Comparison of ENCODE assay signal across 3 cellular contexts in the genomic region with DNA sequence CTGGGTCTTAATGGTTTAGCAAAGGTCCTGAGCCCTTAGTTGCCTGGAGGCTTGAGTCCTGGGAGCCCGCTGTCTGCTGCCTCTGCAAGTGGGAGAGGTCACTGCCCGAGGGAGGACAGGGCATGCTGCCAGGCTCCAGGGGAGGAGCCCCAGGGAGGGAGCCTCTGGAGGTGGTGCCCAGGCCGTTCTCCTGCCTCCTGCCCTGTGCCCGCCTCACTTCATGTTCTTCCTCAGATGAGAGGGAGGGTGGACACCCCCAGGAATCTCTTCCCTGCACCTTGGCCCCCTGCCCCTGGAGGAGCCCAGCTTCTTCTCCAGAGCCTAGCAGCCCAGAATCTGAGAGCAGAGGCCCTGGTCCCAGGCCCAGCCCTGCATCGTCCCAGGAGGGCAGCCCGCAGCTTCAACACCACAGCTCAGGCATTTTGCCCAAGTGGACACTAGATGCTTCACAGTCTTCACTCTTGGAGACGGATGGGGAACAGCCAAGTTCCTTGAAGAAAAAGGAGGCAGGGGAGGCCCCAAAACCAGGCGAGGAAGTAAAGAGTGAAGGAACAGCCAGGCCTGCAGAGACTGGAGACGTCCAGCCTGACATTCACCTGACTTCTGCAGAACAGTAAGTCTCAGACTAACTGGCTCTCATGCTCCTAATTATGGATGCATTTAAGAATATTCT.
TF ChIP-seq lines count a peak whose summit lies in the region.

No MANE protein-coding gene starts in this region.

TF ChIP-seq in liver, 16 proteins besides CTCF, POLR2A, EP300 and RAD21:
- peak; percentile 82 to 87 for TF ChIP-seq RXRA (IDR thresholded peaks at IDR 0.05)
- TF ChIP-seq, protein P1, sequence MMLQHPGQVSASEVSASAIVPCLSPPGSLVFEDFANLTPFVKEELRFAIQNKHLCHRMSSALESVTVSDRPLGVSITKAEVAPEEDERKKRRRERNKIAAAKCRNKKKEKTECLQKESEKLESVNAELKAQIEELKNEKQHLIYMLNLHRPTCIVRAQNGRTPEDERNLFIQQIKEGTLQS (IDR thresholded peaks at IDR 0.05): no peak
- peak; percentile 34 for TF ChIP-seq YY1 (IDR thresholded peaks at IDR 0.05)
- TF ChIP-seq, protein P2, sequence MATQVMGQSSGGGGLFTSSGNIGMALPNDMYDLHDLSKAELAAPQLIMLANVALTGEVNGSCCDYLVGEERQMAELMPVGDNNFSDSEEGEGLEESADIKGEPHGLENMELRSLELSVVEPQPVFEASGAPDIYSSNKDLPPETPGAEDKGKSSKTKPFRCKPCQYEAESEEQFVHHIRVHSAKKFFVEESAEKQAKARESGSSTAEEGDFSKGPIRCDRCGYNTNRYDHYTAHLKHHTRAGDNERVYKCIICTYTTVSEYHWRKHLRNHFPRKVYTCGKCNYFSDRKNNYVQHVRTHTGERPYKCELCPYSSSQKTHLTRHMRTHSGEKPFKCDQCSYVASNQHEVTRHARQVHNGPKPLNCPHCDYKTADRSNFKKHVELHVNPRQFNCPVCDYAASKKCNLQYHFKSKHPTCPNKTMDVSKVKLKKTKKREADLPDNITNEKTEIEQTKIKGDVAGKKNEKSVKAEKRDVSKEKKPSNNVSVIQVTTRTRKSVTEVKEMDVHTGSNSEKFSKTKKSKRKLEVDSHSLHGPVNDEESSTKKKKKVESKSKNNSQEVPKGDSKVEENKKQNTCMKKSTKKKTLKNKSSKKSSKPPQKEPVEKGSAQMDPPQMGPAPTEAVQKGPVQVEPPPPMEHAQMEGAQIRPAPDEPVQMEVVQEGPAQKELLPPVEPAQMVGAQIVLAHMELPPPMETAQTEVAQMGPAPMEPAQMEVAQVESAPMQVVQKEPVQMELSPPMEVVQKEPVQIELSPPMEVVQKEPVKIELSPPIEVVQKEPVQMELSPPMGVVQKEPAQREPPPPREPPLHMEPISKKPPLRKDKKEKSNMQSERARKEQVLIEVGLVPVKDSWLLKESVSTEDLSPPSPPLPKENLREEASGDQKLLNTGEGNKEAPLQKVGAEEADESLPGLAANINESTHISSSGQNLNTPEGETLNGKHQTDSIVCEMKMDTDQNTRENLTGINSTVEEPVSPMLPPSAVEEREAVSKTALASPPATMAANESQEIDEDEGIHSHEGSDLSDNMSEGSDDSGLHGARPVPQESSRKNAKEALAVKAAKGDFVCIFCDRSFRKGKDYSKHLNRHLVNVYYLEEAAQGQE (IDR thresholded peaks at IDR 0.05): no peak
- peak; percentile 50 to 79 for TF ChIP-seq HNF4A (conservative IDR thresholded peaks at IDR 0.05)
- no peak for TF ChIP-seq HNF4G (IDR thresholded peaks at IDR 0.05)
- peak; percentile 30 for TF ChIP-seq SP1 (IDR thresholded peaks at IDR 0.05)
- TF ChIP-seq, protein P3, sequence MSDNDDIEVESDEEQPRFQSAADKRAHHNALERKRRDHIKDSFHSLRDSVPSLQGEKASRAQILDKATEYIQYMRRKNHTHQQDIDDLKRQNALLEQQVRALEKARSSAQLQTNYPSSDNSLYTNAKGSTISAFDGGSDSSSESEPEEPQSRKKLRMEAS (IDR thresholded peaks at IDR 0.05): peak; percentile 42
- TF ChIP-seq FOXA1 (IDR thresholded peaks at IDR 0.05): no peak
- no peak for TF ChIP-seq NR2F2 (IDR thresholded peaks at IDR 0.05)
- TF ChIP-seq FOXA2 (IDR thresholded peaks at IDR 0.05): no peak
- TF ChIP-seq EGR1 (IDR thresholded peaks at IDR 0.05; ENCODE audit: low read depth in 2 of 2): no peak
- peak in 1 of 2 donors; percentile 24 for TF ChIP-seq JUND (IDR thresholded peaks at IDR 0.05)

TF ChIP-seq in HepG2, 621 proteins besides CTCF, POLR2A, EP300 and RAD21:
- TF ChIP-seq ZNF256 (CRISPR knock-in tag; conservative IDR thresholded peaks at IDR 0.05) (no peak), ZNF12 (CRISPR knock-in tag; IDR thresholded peaks at IDR 0.05) (no peak), ZNF468 (CRISPR knock-in tag; IDR thresholded peaks at IDR 0.05) (no peak), DPF2 (CRISPR knock-in tag; IDR thresholded peaks at IDR 0.05; ENCODE audit: borderline replicate concordance, low read depth) (no peak)
- TF ChIP-seq, protein P4, sequence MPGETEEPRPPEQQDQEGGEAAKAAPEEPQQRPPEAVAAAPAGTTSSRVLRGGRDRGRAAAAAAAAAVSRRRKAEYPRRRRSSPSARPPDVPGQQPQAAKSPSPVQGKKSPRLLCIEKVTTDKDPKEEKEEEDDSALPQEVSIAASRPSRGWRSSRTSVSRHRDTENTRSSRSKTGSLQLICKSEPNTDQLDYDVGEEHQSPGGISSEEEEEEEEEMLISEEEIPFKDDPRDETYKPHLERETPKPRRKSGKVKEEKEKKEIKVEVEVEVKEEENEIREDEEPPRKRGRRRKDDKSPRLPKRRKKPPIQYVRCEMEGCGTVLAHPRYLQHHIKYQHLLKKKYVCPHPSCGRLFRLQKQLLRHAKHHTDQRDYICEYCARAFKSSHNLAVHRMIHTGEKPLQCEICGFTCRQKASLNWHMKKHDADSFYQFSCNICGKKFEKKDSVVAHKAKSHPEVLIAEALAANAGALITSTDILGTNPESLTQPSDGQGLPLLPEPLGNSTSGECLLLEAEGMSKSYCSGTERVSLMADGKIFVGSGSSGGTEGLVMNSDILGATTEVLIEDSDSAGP (CRISPR knock-in tag; IDR thresholded peaks at IDR 0.05; ENCODE audit: borderline replicate concordance): no peak
- TF ChIP-seq, protein P5, sequence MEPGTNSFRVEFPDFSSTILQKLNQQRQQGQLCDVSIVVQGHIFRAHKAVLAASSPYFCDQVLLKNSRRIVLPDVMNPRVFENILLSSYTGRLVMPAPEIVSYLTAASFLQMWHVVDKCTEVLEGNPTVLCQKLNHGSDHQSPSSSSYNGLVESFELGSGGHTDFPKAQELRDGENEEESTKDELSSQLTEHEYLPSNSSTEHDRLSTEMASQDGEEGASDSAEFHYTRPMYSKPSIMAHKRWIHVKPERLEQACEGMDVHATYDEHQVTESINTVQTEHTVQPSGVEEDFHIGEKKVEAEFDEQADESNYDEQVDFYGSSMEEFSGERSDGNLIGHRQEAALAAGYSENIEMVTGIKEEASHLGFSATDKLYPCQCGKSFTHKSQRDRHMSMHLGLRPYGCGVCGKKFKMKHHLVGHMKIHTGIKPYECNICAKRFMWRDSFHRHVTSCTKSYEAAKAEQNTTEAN (CRISPR knock-in tag; conservative IDR thresholded peaks at IDR 0.05): no peak

TF ChIP-seq in K562, 482 proteins besides CTCF, POLR2A, EP300 and RAD21:
- 0 out of 2 replicates have a peak, but pooled peaks have one; percentile 18 for TF ChIP-seq POLR2G (IDR thresholded peaks at IDR 0.05; ENCODE audit: low read depth, low read length)
- TF ChIP-seq TBP (optimal IDR thresholded peaks at IDR 0.05; ENCODE audit: low read depth, low read length): no peak
- TF ChIP-seq, protein P6, sequence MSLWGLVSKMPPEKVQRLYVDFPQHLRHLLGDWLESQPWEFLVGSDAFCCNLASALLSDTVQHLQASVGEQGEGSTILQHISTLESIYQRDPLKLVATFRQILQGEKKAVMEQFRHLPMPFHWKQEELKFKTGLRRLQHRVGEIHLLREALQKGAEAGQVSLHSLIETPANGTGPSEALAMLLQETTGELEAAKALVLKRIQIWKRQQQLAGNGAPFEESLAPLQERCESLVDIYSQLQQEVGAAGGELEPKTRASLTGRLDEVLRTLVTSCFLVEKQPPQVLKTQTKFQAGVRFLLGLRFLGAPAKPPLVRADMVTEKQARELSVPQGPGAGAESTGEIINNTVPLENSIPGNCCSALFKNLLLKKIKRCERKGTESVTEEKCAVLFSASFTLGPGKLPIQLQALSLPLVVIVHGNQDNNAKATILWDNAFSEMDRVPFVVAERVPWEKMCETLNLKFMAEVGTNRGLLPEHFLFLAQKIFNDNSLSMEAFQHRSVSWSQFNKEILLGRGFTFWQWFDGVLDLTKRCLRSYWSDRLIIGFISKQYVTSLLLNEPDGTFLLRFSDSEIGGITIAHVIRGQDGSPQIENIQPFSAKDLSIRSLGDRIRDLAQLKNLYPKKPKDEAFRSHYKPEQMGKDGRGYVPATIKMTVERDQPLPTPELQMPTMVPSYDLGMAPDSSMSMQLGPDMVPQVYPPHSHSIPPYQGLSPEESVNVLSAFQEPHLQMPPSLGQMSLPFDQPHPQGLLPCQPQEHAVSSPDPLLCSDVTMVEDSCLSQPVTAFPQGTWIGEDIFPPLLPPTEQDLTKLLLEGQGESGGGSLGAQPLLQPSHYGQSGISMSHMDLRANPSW (CRISPR knock-in tag; IDR thresholded peaks at IDR 0.05): no peak
- no peak for TF ChIP-seq SMARCB1 (IDR thresholded peaks at IDR 0.05; ENCODE audit: insufficient read length, low read depth)
